Comparison of ENCODE assay signal across 11 cellular contexts in genomic region chr11:12075822-12076821, GRCh38. TPM values are rescaled to one million over a fixed set of nuclear protein-coding genes. Genes with fewer than 3 reads are reported as not detected.
A peak's percentile ranks its signal among the peaks of the same experiment; 100 is the strongest.
DNase-seq lines count a peak whose midpoint lies in the region; ATAC-seq, FAIRE-seq and TF ChIP-seq lines count a peak whose summit lies in the region.
"Had no signal": no experiment of that assay in that cellular context is flagged by ENCODE, and none has a peak within 500 bp of the region (broad histone marks: within the 10 kb centered on the region; RNA-seq: fewer than 3 reads in every experiment).

No MANE protein-coding gene starts in this region.

- no peak overlapping the region for H3K4me2 ChIP-seq in mesendoderm (ENCODE audit: low read length)

- no peak overlapping the region for H4K8ac ChIP-seq in mesendoderm (ENCODE audit: low read depth, low read length)

- H3K36me3 ChIP-seq in BJ (ENCODE audit: control insufficient read depth, insufficient read depth, low read length) (no peaks in the 10 kb centered on the region), esophagus squamous epithelium (no peaks in the 10 kb centered on the region), pancreas (no peaks in the 10 kb centered on the region), mesendoderm (ENCODE audit: control insufficient read depth, insufficient read depth, low read length) (no peaks in the 10 kb centered on the region)

- 33 to 42% methylated on average over 15 of the region's 15 CpGs for WGBS in esophagus squamous epithelium, 2 donors
- WGBS in pancreas, 2 donors = 72 to 78% methylated on average over 15 of the region's 15 CpGs
- no CpG with 5 or more reads among the region's 15 CpGs for WGBS in mesendoderm (ENCODE audit: extremely low coverage, insufficient coverage, low lambda C conversion rate)

- no peak for FAIRE-seq in pancreas (lab: Jason Lieb, UNC)

- no peak for TF ChIP-seq POLR2A in esophagus squamous epithelium (IDR thresholded peaks at IDR 0.05)

- no peak overlapping the region for H4K5ac ChIP-seq in mesendoderm (ENCODE audit: low read length)

- no peak overlapping the region for H2BK15ac ChIP-seq in mesendoderm (replicated peaks; ENCODE audit: low read depth)

- H3K79me2 ChIP-seq in mesendoderm (ENCODE audit: control insufficient read depth, insufficient read depth, low read length) = no peaks in the 10 kb centered on the region

- POLR2A ChIA-PET in BJ (lab: Charles Lee) = interaction anchor here (0.9 to 2.8 kb wide), 4 partner anchors 11 to 211 kb away, joined by 3 to 16 read pairs (median 3); no protein-coding TSS in a partner anchor

- no peak overlapping the region for H3K23ac ChIP-seq in mesendoderm (ENCODE audit: low read length)

- no peak overlapping the region for H2AK5ac ChIP-seq in mesendoderm (ENCODE audit: low read length)

- no peak overlapping the region for H3K9ac ChIP-seq in mesendoderm (ENCODE audit: low read length)

- H3K79me1 ChIP-seq in mesendoderm (ENCODE audit: low read length) = no peaks in the 10 kb centered on the region

- peaks cover 5 to 30% (median 10%) of the 10 kb centered on the region in 3 donors for H3K4me1 ChIP-seq in esophagus squamous epithelium
- H3K4me1 ChIP-seq in pancreas = no peaks in the 10 kb centered on the region
- H3K4me1 ChIP-seq in mesendoderm (ENCODE audit: control insufficient read depth, low read depth, low read length) = no peaks in the 10 kb centered on the region

- H3K56ac ChIP-seq in mesendoderm (ENCODE audit: low read length) = no peak overlapping the region

- H3K4ac ChIP-seq in mesendoderm (ENCODE audit: low read depth, low read length) = no peak overlapping the region

- H3K27me3 ChIP-seq in BJ (ENCODE audit: control insufficient read depth, insufficient read depth, low read length) (no peaks in the 10 kb centered on the region), esophagus squamous epithelium (no peaks in the 10 kb centered on the region), pancreas (no peaks in the 10 kb centered on the region), mesendoderm (ENCODE audit: insufficient read depth, low read length, poor library complexity) (no peaks in the 10 kb centered on the region)

- H3K4me3 ChIP-seq in BJ (ENCODE audit: low read depth, low read length) (no peak overlapping the region), esophagus squamous epithelium (peak overlapping the region in 1 of 4 donors; percentile 8), pancreas (no peak overlapping the region), mesendoderm (ENCODE audit: low read length) (no peak overlapping the region)
- H3K4me3 ChIP-seq: SK-N-MC had no signal

- ATAC-seq in pancreas = peak in 3 of 4 donors; percentile 21 to 43 (median 42)

- H2BK5ac ChIP-seq in mesendoderm (ENCODE audit: low read length) = no peak overlapping the region

- no peaks in the 10 kb centered on the region for H3K9me3 ChIP-seq in esophagus squamous epithelium
- H3K9me3 ChIP-seq in pancreas = no peaks in the 10 kb centered on the region

- H3K27ac ChIP-seq in esophagus squamous epithelium (peak overlapping the region; percentile 63 to 87 (median 84)), pancreas (no peak overlapping the region), mesendoderm (ENCODE audit: low read depth, low read length) (no peak overlapping the region)
- H3K27ac ChIP-seq: SK-N-MC had no signal

- peak; percentile 100 for DNase-seq in BJ (ENCODE audit: low read depth)
- DNase-seq in RPMI7951 (ENCODE audit: low read depth) = peak; percentile 98
- DNase-seq in esophagus squamous epithelium (lab: John Stamatoyannopoulos, UW) = no peak
- no peak for DNase-seq in pancreas
- no peak for DNase-seq in Kasumi-1 (lab: John Stamatoyannopoulos, UW)
- no peak for DNase-seq in stimulated activated CD8-positive, alpha-beta memory T cell treated with anti-CD3 and anti-CD28 coated beads, Interleukin-4, amount 100 ng/mL, for 48 hours
- no peak for DNase-seq in mesendoderm
- DNase-seq in HUDEP-2 (lab: John Stamatoyannopoulos, UW; ENCODE audit: unreplicated experiment in 76 of 76) = no peak
- DNase-seq: activated naive CD4-positive, alpha-beta T cell treated with anti-CD3 and anti-CD28 coated beads for 36 hours; DND-41 had no signal

- CTCF ChIA-PET in BJ (lab: Yijun Ruan, JAX) = interaction anchor here (1.1 to 3.4 kb wide), 3 partner anchors 9 to 29 kb away, joined by 3 to 16 read pairs (median 16); no protein-coding TSS in a partner anchor

- no peak overlapping the region for H2BK120ac ChIP-seq in mesendoderm (ENCODE audit: low read depth, low read length)

- no peak overlapping the region for H3K18ac ChIP-seq in mesendoderm (ENCODE audit: low read length)

- TF ChIP-seq CTCF in BJ (IDR thresholded peaks at IDR 0.05; ENCODE audit: insufficient read depth, low read depth, low read length) (no peak), esophagus squamous epithelium (IDR thresholded peaks at IDR 0.05) (no peak), pancreas (IDR thresholded peaks at IDR 0.05) (no peak)

- intact Hi-C loops in esophagus squamous epithelium (cut with DNase I) (no loop called here), pancreas (cut with DNase I) (no loop called here)

RNA-seq across cellular contexts. Expression of gene MICAL2, which starts 34.3 kb away (rescaled TPM):
- polyA plus RNA-seq in BJ (2011; rRNA removed) = 114 and 135 TPM in 2 replicates
- 200 and 221 TPM in 2 replicates for polyA minus RNA-seq in BJ (2011; rRNA and poly(A)+ RNA removed)
- total RNA-seq in RPMI7951 (2014; rRNA removed; shearing (Covaris generic)) = 58.6 TPM in 2 replicates
- total RNA-seq in esophagus squamous epithelium = 10 to 100 TPM; 10.1 to 49.0 (median 19.8) TPM
- 10 to 100 TPM; 20.4 to 38.8 (median 27.1) TPM for total RNA-seq in pancreas
- polyA plus RNA-seq in pancreas = 1 to 10 TPM; 4.8 to 5.4 TPM
- 6.5 TPM for polyA plus RNA-seq in mesendoderm (2013, experiment 1 of 2)
- 7.2 TPM for polyA plus RNA-seq in mesendoderm (2013, experiment 2 of 2)

Comparison
In these comparisons a context has a peak if more than half of its experiments do, and no peak if none do; other contexts are left out.
1. DNase-seq: peak in BJ (single experiment) and RPMI7951 (single experiment); none in esophagus squamous epithelium (single experiment), pancreas (0 of 6), Kasumi-1 (0 of 2), stimulated activated CD8-positive, alpha-beta memory T cell treated with anti-CD3 and anti-CD28 coated beads, Interleukin-4, amount 100 ng/mL, for 48 hours (single experiment), mesendoderm (single experiment) and HUDEP-2 (0 of 76).
2. H3K27ac ChIP-seq: peak in esophagus squamous epithelium (4 of 4); none in pancreas (0 of 4) and mesendoderm (single experiment).